8 cellular contexts compared by ENCODE assay signal in the genomic region with DNA sequence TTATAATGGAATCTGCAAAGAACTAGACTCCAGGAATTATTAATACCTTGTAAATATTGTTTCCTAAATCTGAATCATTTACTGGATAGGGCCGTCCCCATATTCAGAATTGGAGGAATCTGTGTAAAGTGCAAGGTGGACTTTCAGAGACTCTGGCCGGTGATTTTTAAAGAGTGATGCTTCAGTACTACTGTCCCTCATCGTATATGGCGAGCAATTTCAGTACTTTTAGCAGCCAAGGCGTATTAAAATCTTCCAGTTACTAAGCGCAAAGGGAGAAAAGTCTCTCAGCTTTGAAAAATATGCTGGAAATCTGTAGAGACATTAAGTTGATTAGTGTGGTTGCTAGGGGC. TPM values are rescaled to one million over a fixed set of nuclear protein-coding genes. Genes with fewer than 3 reads are reported as not detected.
A peak's percentile ranks its signal among the peaks of the same experiment; 100 is the strongest.
DNase-seq lines count a peak whose midpoint lies in the region; ATAC-seq and TF ChIP-seq lines count a peak whose summit lies in the region.

No MANE protein-coding gene starts in this region.

- peak overlapping the region; percentile 98 for H3K4me3 Mint-ChIP-seq in activated CD4-positive, alpha-beta T cell treated with anti-CD3 and anti-CD28 coated beads for 36 hours
- H3K4me3 Mint-ChIP-seq in dendritic cell treated with granulocyte-macrophage colony-stimulating factor and Interleukin-4, amounts not matched to agents 40 ng/mL and 50 ng/mL, for 4 days, result peak overlapping the region; percentile 90
- H3K4me3 Mint-ChIP-seq in natural killer cell, result peak overlapping the region; percentile 98

- POLR2A ChIA-PET in activated CD4-positive, alpha-beta T cell treated with anti-CD3 and anti-CD28 coated beads for 36 hours (lab: Charles Lee), result no interaction called here
- POLR2A ChIA-PET in HEK293T (lab: Yijun Ruan, JAX), result no interaction called here

- no peak for DNase-seq in activated CD4-positive, alpha-beta T cell treated with anti-CD3 and anti-CD28 coated beads for 36 hours
- DNase-seq in activated CD4-positive, alpha-beta T cell treated with anti-CD3 and anti-CD28 coated beads for 48 hours, result no peak
- DNase-seq in LNCaP clone FGC (ENCODE audit: low read depth) (no peak), natural killer cell (no peak), DMS153 (lab: John Stamatoyannopoulos, UW) (no peak), HEK293T (ENCODE audit: extremely low spot score) (no peak)
- no peak for DNase-seq in stimulated activated naive CD4-positive, alpha-beta T cell (lab: John Stamatoyannopoulos, UW)

- no peaks in the 10 kb centered on the region for H3K9me3 Mint-ChIP-seq in activated CD4-positive, alpha-beta T cell treated with anti-CD3 and anti-CD28 coated beads for 36 hours (ENCODE audit: low read depth)
- no peaks in the 10 kb centered on the region for H3K9me3 Mint-ChIP-seq in dendritic cell treated with granulocyte-macrophage colony-stimulating factor and Interleukin-4, amounts not matched to agents 40 ng/mL and 50 ng/mL, for 4 days
- no peaks in the 10 kb centered on the region for H3K9me3 Mint-ChIP-seq in natural killer cell

- H3K4me1 Mint-ChIP-seq in activated CD4-positive, alpha-beta T cell treated with anti-CD3 and anti-CD28 coated beads for 36 hours, result peaks cover 17% of the 10 kb centered on the region
- peaks cover 26% of the 10 kb centered on the region for H3K4me1 Mint-ChIP-seq in dendritic cell treated with granulocyte-macrophage colony-stimulating factor and Interleukin-4, amounts not matched to agents 40 ng/mL and 50 ng/mL, for 4 days (ENCODE audit: low read depth)
- H3K4me1 Mint-ChIP-seq in natural killer cell, result peaks cover 15 to 29% of the 10 kb centered on the region in 2 donors

- peak overlapping the region; percentile 92 for H3K27ac Mint-ChIP-seq in activated CD4-positive, alpha-beta T cell treated with anti-CD3 and anti-CD28 coated beads for 36 hours
- H3K27ac Mint-ChIP-seq in dendritic cell treated with granulocyte-macrophage colony-stimulating factor and Interleukin-4, amounts not matched to agents 40 ng/mL and 50 ng/mL, for 4 days, result peak overlapping the region; percentile 95
- H3K27ac Mint-ChIP-seq in natural killer cell, result peak overlapping the region; percentile 94 to 97

- CTCF ChIA-PET in activated CD4-positive, alpha-beta T cell treated with anti-CD3 and anti-CD28 coated beads for 36 hours (lab: Charles Lee), result interaction anchor here (2.0 kb wide), 1 partner anchor 60 kb away, joined by 7 read pairs; a partner anchor contains a TSS
- CTCF ChIA-PET in HEK293T (lab: Yijun Ruan, JAX), result no interaction called here

- H3K4me3 ChIP-seq in LNCaP clone FGC (ENCODE audit: low read depth, low read length), result peak overlapping the region; percentile 79

- no peaks in the 10 kb centered on the region for H3K27me3 Mint-ChIP-seq in activated CD4-positive, alpha-beta T cell treated with anti-CD3 and anti-CD28 coated beads for 36 hours
- no peaks in the 10 kb centered on the region for H3K27me3 Mint-ChIP-seq in dendritic cell treated with granulocyte-macrophage colony-stimulating factor and Interleukin-4, amounts not matched to agents 40 ng/mL and 50 ng/mL, for 4 days
- no peaks in the 10 kb centered on the region for H3K27me3 Mint-ChIP-seq in natural killer cell (ENCODE audit: low read depth in 2 of 2)

- intact Hi-C loops in activated CD4-positive, alpha-beta T cell treated with anti-CD3 and anti-CD28 coated beads for 36 hours (cut with DNase I, micrococcal nuclease), result loop anchor here (1.0 to 10.0 kb wide), 15 partner anchors 20 to 1993 kb away; a partner anchor contains a TSS
- intact Hi-C loops in dendritic cell treated with granulocyte-macrophage colony-stimulating factor and Interleukin-4, amounts not matched to agents 40 ng/mL and 50 ng/mL, for 4 days (cut with micrococcal nuclease), result loop anchor here (1.0 to 10.0 kb wide), 5 partner anchors 20 to 283 kb away; a partner anchor contains a TSS
- intact Hi-C loops in natural killer cell (cut with micrococcal nuclease), result loop anchor here (1.0 kb wide), 3 partner anchors 21 to 100 kb away; a partner anchor contains a TSS

- peaks cover 25% of the 10 kb centered on the region for H3K36me3 Mint-ChIP-seq in activated CD4-positive, alpha-beta T cell treated with anti-CD3 and anti-CD28 coated beads for 36 hours (ENCODE audit: low read depth)
- H3K36me3 Mint-ChIP-seq in dendritic cell treated with granulocyte-macrophage colony-stimulating factor and Interleukin-4, amounts not matched to agents 40 ng/mL and 50 ng/mL, for 4 days (ENCODE audit: low read depth), result peaks cover 38% of the 10 kb centered on the region
- H3K36me3 Mint-ChIP-seq in natural killer cell, result no peaks in the 10 kb centered on the region

- ATAC-seq in activated CD4-positive, alpha-beta T cell treated with anti-CD3 and anti-CD28 coated beads for 36 hours, result no peak
- peak in 1 of 3 donors; percentile 31 for ATAC-seq in natural killer cell

- TF ChIP-seq CTCF in LNCaP clone FGC (IDR thresholded peaks at IDR 0.05; ENCODE audit: control insufficient read depth, extremely low read depth, insufficient read depth), result no peak
- TF ChIP-seq CTCF in natural killer cell (IDR thresholded peaks at IDR 0.05), result no peak

TF ChIP-seq in HEK293T, 16 proteins besides CTCF, POLR2A, EP300 and RAD21:
- TF ChIP-seq SP1 (IDR thresholded peaks at IDR 0.05) (no peak), FOXA1 (IDR thresholded peaks at IDR 0.05) (no peak), ELF4 (IDR thresholded peaks at IDR 0.05) (no peak), CTBP1 (IDR thresholded peaks at IDR 0.05; ENCODE audit: borderline replicate concordance) (no peak), BHLHE40 (IDR thresholded peaks at IDR 0.05; ENCODE audit: borderline replicate concordance) (no peak), FOXK2 (IDR thresholded peaks at IDR 0.05) (no peak), L3MBTL2 (conservative IDR thresholded peaks at IDR 0.05) (no peak), TARDBP (IDR thresholded peaks at IDR 0.05) (no peak), ARNT (IDR thresholded peaks at IDR 0.05) (no peak), LEF1 (IDR thresholded peaks at IDR 0.05; ENCODE audit: borderline replicate concordance) (no peak), ZNF384 (IDR thresholded peaks at IDR 0.05) (no peak), NFRKB (IDR thresholded peaks at IDR 0.05) (no peak), FOXM1 (IDR thresholded peaks at IDR 0.05; ENCODE audit: borderline replicate concordance) (no peak)
- TF ChIP-seq, protein P1, sequence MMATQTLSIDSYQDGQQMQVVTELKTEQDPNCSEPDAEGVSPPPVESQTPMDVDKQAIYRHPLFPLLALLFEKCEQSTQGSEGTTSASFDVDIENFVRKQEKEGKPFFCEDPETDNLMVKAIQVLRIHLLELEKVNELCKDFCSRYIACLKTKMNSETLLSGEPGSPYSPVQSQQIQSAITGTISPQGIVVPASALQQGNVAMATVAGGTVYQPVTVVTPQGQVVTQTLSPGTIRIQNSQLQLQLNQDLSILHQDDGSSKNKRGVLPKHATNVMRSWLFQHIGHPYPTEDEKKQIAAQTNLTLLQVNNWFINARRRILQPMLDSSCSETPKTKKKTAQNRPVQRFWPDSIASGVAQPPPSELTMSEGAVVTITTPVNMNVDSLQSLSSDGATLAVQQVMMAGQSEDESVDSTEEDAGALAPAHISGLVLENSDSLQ (IDR thresholded peaks at IDR 0.05), result no peak

RNA-seq across cellular contexts. Expression of a gene that starts 0.5 kb away (rescaled TPM):
- 10 to 100 TPM; 64.4 to 66.2 TPM for total RNA-seq in activated CD4-positive, alpha-beta T cell treated with anti-CD3 and anti-CD28 coated beads for 36 hours
- 10 to 100 TPM; 38.6 to 48.8 (median 40.5) TPM for total RNA-seq in natural killer cell

RNA-seq across cellular contexts. Expression of a gene that starts 20.1 kb away (rescaled TPM):
- total RNA-seq in activated CD4-positive, alpha-beta T cell treated with anti-CD3 and anti-CD28 coated beads for 36 hours, result 10 to 100 TPM; 40.7 to 54.6 TPM
- total RNA-seq in natural killer cell, result 10 to 100 TPM; 23.4 to 28.4 (median 24.1) TPM

RNA-seq across cellular contexts. Expression of a gene that starts 60.0 kb away (rescaled TPM):
- 100 to 1,000 TPM in 1 of 2 experiments, 10 to 100 TPM in 1; 95.3 to 119 TPM for total RNA-seq in activated CD4-positive, alpha-beta T cell treated with anti-CD3 and anti-CD28 coated beads for 36 hours
- total RNA-seq in natural killer cell, result 10 to 100 TPM; 58.2 to 68.8 (median 63.9) TPM
